Comparison of ENCODE assay signal across 9 cellular contexts in the genomic region with DNA sequence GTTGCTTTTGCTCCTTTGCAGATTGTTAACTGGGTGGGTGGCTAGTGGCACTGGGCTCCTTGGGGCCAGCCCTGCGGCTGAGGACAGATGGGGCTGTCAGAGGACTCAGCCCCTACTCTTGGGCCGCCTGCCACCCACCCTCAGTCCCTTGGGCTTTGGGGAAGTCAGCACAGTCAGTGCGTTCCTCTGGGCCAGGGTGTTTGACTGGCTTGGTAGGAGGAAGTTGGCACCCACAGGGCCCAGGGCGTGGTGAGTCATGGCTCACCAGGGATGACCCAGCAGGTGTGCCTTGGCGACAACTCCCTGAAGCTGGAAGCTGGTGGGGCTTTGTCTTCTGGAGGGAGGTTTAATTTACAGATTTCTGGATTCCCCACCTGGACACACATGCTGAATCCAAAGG. TPM values are rescaled to one million over a fixed set of nuclear protein-coding genes. Genes with fewer than 3 reads are reported as not detected.
DNase-seq lines count a peak whose midpoint lies in the region; ATAC-seq, FAIRE-seq and TF ChIP-seq lines count a peak whose summit lies in the region.
"Had no signal": no experiment of that assay in that cellular context is flagged by ENCODE, and none has a peak within 500 bp of the region (broad histone marks: within the 10 kb centered on the region; RNA-seq: fewer than 3 reads in every experiment).

No MANE protein-coding gene starts in this region.

- FAIRE-seq in HTR-8/SVneo (lab: Jason Lieb, UNC) = no peak
- FAIRE-seq: TTC549 had no signal

- ATAC-seq in HG02763 (IDR thresholded peaks at IDR 0.05; ENCODE audit: unreplicated experiment) (peak; percentile 40), memory B cell (ENCODE audit: low read depth) (peak; percentile 88)

- no peak overlapping the region for H3K4me3 Mint-ChIP-seq in activated naive CD8-positive, alpha-beta T cell
- peak overlapping the region; percentile 34 for H3K4me3 Mint-ChIP-seq in memory B cell
- no peak overlapping the region for H3K4me3 Mint-ChIP-seq in glutamatergic neuron (ENCODE audit: unreplicated experiment)

- H3K27me3 Mint-ChIP-seq in activated naive CD8-positive, alpha-beta T cell = no peaks in the 10 kb centered on the region
- H3K27me3 Mint-ChIP-seq in memory B cell (no peaks in the 10 kb centered on the region), glutamatergic neuron (ENCODE audit: unreplicated experiment) (no peaks in the 10 kb centered on the region)

- H3K9me3 Mint-ChIP-seq in activated naive CD8-positive, alpha-beta T cell (ENCODE audit: low read depth) = no peaks in the 10 kb centered on the region
- H3K9me3 Mint-ChIP-seq in memory B cell = no peaks in the 10 kb centered on the region
- peaks cover 1% of the 10 kb centered on the region for H3K9me3 Mint-ChIP-seq in glutamatergic neuron (ENCODE audit: unreplicated experiment)

- H3K27ac Mint-ChIP-seq in activated naive CD8-positive, alpha-beta T cell = peak overlapping the region; percentile 73
- H3K27ac Mint-ChIP-seq in memory B cell (peak overlapping the region; percentile 69), glutamatergic neuron (ENCODE audit: unreplicated experiment) (no peak overlapping the region)

- no peak for TF ChIP-seq CTCF in glutamatergic neuron (IDR thresholded peaks at IDR 0.05; ENCODE audit: partially characterized antibody, unreplicated experiment)

- no peaks in the 10 kb centered on the region for H3K36me3 Mint-ChIP-seq in activated naive CD8-positive, alpha-beta T cell
- peaks cover 2% of the 10 kb centered on the region for H3K36me3 Mint-ChIP-seq in memory B cell
- H3K36me3 Mint-ChIP-seq in glutamatergic neuron (ENCODE audit: unreplicated experiment) = no peaks in the 10 kb centered on the region

- DNase-seq in AG20443 (ENCODE audit: low spot score) (peak; percentile 11), memory B cell (ENCODE audit: low spot score in 2 of 2) (peak; percentile 39 to 47), HTR-8/SVneo (ENCODE audit: insufficient read length, low spot score) (no peak), glutamatergic neuron (no peak), inferior parietal cortex (ENCODE audit: extremely low spot score) (no peak), NCI-H1694 (lab: John Stamatoyannopoulos, UW) (no peak)

- H3K4me1 Mint-ChIP-seq in activated naive CD8-positive, alpha-beta T cell (ENCODE audit: low read depth) = peaks cover 64% of the 10 kb centered on the region
- H3K4me1 Mint-ChIP-seq in memory B cell (peaks cover 45% of the 10 kb centered on the region), glutamatergic neuron (ENCODE audit: low read depth, unreplicated experiment) (peaks cover 11% of the 10 kb centered on the region)

RNA-seq across cellular contexts. Expression of gene HAPSTR1, which starts 32.4 kb away (rescaled TPM):
- total RNA-seq in glutamatergic neuron (ENCODE audit: unreplicated experiment) = 143 TPM

Comparison
In these comparisons a context has a peak if more than half of its experiments do, and no peak if none do; other contexts are left out.
1. DNase-seq: peak in AG20443 (single experiment) and memory B cell (2 of 2); none in HTR-8/SVneo (single experiment), glutamatergic neuron (single experiment), inferior parietal cortex (single experiment) and NCI-H1694 (single experiment).